ENCODE assay signal across 1 cellular context in genomic region chr16:8173111-8173644, GRCh38.
TF ChIP-seq lines count a peak whose summit lies in the region.

No MANE protein-coding gene starts in this region.

TF ChIP-seq in HepG2, 621 proteins besides CTCF, POLR2A, EP300 and RAD21 (continued from another document and continues in another):
- TF ChIP-seq, protein P1, sequence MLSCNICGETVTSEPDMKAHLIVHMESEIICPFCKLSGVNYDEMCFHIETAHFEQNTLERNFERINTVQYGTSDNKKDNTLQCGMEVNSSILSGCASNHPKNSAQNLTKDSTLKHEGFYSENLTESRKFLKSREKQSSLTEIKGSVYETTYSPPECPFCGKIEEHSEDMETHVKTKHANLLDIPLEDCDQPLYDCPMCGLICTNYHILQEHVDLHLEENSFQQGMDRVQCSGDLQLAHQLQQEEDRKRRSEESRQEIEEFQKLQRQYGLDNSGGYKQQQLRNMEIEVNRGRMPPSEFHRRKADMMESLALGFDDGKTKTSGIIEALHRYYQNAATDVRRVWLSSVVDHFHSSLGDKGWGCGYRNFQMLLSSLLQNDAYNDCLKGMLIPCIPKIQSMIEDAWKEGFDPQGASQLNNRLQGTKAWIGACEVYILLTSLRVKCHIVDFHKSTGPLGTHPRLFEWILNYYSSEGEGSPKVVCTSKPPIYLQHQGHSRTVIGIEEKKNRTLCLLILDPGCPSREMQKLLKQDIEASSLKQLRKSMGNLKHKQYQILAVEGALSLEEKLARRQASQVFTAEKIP (CRISPR knock-in tag; IDR thresholded peaks at IDR 0.05; ENCODE audit: borderline replicate concordance): no peak
- TF ChIP-seq NFE2 (CRISPR knock-in tag; IDR thresholded peaks at IDR 0.05) (peak; percentile 40; the same call in 1 of the 2 replicates), ZNF30 (CRISPR knock-in tag; IDR thresholded peaks at IDR 0.05) (no peak), ZNF766 (CRISPR knock-in tag; IDR thresholded peaks at IDR 0.05; ENCODE audit: borderline replicate concordance) (no peak), ZSCAN9 (CRISPR knock-in tag; IDR thresholded peaks at IDR 0.05; ENCODE audit: borderline replicate concordance) (no peak), ZSCAN25 (CRISPR knock-in tag; IDR thresholded peaks at IDR 0.05) (no peak), NFYC (CRISPR knock-in tag; IDR thresholded peaks at IDR 0.05) (no peak), RELA (CRISPR knock-in tag; IDR thresholded peaks at IDR 0.05) (no peak), FUBP1 (CRISPR knock-in tag; IDR thresholded peaks at IDR 0.05; ENCODE audit: borderline replicate concordance) (no peak), HDAC2 (CRISPR knock-in tag; IDR thresholded peaks at IDR 0.05) (peak; percentile 80; the same call in 1 of the 2 replicates), MXI1 (IDR thresholded peaks at IDR 0.05; ENCODE audit: borderline replicate concordance, low read depth, low read length) (peak; percentile 26; the same call in 1 of the 3 replicates), ZNF292 (CRISPR knock-in tag; IDR thresholded peaks at IDR 0.05; ENCODE audit: borderline replicate concordance, low read depth) (no peak), PCBP1 (IDR thresholded peaks at IDR 0.05; ENCODE audit: borderline replicate concordance, low read depth, low read length) (no peak), SRSF4 (IDR thresholded peaks at IDR 0.05; ENCODE audit: low read depth, low read length, poor library complexity, severe bottlenecking) (no peak), ZNF629 (CRISPR knock-in tag; conservative IDR thresholded peaks at IDR 0.05) (peak; percentile 53; the same call in 1 of the 2 replicates), FOXP1 (IDR thresholded peaks at IDR 0.05) (no peak), FOXP1 (CRISPR knock-in tag; IDR thresholded peaks at IDR 0.05) (0 out of 2 replicates have a peak, but pooled peaks have one; percentile 21), SUZ12 (IDR thresholded peaks at IDR 0.05; ENCODE audit: low read depth, low read length) (no peak), ZNF652 (CRISPR knock-in tag; IDR thresholded peaks at IDR 0.05; ENCODE audit: borderline replicate concordance, low read depth) (no peak), ZNF253 (CRISPR knock-in tag; IDR thresholded peaks at IDR 0.05; ENCODE audit: borderline replicate concordance) (no peak), SP1 (IDR thresholded peaks at IDR 0.05) (no peak), SP1 (CRISPR knock-in tag; IDR thresholded peaks at IDR 0.05) (peak; percentile 41), REXO4 (CRISPR knock-in tag; IDR thresholded peaks at IDR 0.05; ENCODE audit: borderline replicate concordance) (no peak), ZIK1 (CRISPR knock-in tag; IDR thresholded peaks at IDR 0.05; ENCODE audit: borderline replicate concordance, low read depth) (no peak), SRY (CRISPR knock-in tag; IDR thresholded peaks at IDR 0.05) (no peak), ZFAT (CRISPR knock-in tag; conservative IDR thresholded peaks at IDR 0.05) (no peak), ZNF749 (CRISPR knock-in tag; IDR thresholded peaks at IDR 0.05; ENCODE audit: borderline replicate concordance) (no peak), MIER2 (CRISPR knock-in tag; IDR thresholded peaks at IDR 0.05) (peak; percentile 87; the same call in 1 of the 2 replicates), ZNF547 (CRISPR knock-in tag; IDR thresholded peaks at IDR 0.05) (no peak), TMF1 (CRISPR knock-in tag; IDR thresholded peaks at IDR 0.05; ENCODE audit: low read depth) (no peak), PAF1 (CRISPR knock-in tag; IDR thresholded peaks at IDR 0.05) (no peak), ZBED4 (CRISPR knock-in tag; IDR thresholded peaks at IDR 0.05; ENCODE audit: borderline replicate concordance) (no peak), SNAPC2 (CRISPR knock-in tag; IDR thresholded peaks at IDR 0.05) (0 out of 2 replicates have a peak, but pooled peaks have one; percentile 12), MYC (CRISPR knock-in tag; IDR thresholded peaks at IDR 0.05; ENCODE audit: borderline replicate concordance) (no peak; the same call in 1 of the 2 replicates), ZNF546 (CRISPR knock-in tag; conservative IDR thresholded peaks at IDR 0.05) (no peak), RBM22 (optimal IDR thresholded peaks at IDR 0.05; ENCODE audit: low read length) (no peak), ZNF724P (CRISPR knock-in tag; IDR thresholded peaks at IDR 0.05; ENCODE audit: borderline replicate concordance) (no peak), KMT2B (CRISPR knock-in tag; IDR thresholded peaks at IDR 0.05) (no peak), FOXK1 (CRISPR knock-in tag; IDR thresholded peaks at IDR 0.05; ENCODE audit: borderline replicate concordance, low read depth) (peak; percentile 62; the same call in 1 of the 2 replicates), TBX3 (IDR thresholded peaks at IDR 0.05; ENCODE audit: borderline replicate concordance) (peak; percentile 64; the same call in 1 of the 2 replicates), ARID2 (CRISPR knock-in tag; IDR thresholded peaks at IDR 0.05; ENCODE audit: borderline replicate concordance) (0 out of 2 replicates have a peak, but pooled peaks have one; percentile 23), SMAD3 (CRISPR knock-in tag; IDR thresholded peaks at IDR 0.05) (peak; percentile 90), HMGXB4 (CRISPR knock-in tag; IDR thresholded peaks at IDR 0.05; ENCODE audit: borderline replicate concordance in 1 of 2, low read depth in 1 of 2) (peak; percentile 68 to 93), GTF2F1 (IDR thresholded peaks at IDR 0.05; ENCODE audit: low read length) (0 out of 2 replicates have a peak, but pooled peaks have one; percentile 21), SNRNP70 (IDR thresholded peaks at IDR 0.05; ENCODE audit: low read depth, low read length) (no peak), TRAFD1 (CRISPR knock-in tag; IDR thresholded peaks at IDR 0.05; ENCODE audit: borderline replicate concordance) (no peak), THAP11 (CRISPR knock-in tag; IDR thresholded peaks at IDR 0.05) (peak; percentile 47; the same call in 1 of the 2 replicates), ZNF577 (CRISPR knock-in tag; IDR thresholded peaks at IDR 0.05; ENCODE audit: borderline replicate concordance, low read depth) (no peak), FOXK2 (IDR thresholded peaks at IDR 0.05) (no peak), HCFC1 (IDR thresholded peaks at IDR 0.05; ENCODE audit: low read depth, low read length) (no peak), ZNF225 (CRISPR knock-in tag; IDR thresholded peaks at IDR 0.05) (no peak), ZNF878 (CRISPR knock-in tag; IDR thresholded peaks at IDR 0.05) (no peak), ZNF432 (CRISPR knock-in tag; IDR thresholded peaks at IDR 0.05; ENCODE audit: borderline replicate concordance) (no peak)
- TF ChIP-seq, protein P2, sequence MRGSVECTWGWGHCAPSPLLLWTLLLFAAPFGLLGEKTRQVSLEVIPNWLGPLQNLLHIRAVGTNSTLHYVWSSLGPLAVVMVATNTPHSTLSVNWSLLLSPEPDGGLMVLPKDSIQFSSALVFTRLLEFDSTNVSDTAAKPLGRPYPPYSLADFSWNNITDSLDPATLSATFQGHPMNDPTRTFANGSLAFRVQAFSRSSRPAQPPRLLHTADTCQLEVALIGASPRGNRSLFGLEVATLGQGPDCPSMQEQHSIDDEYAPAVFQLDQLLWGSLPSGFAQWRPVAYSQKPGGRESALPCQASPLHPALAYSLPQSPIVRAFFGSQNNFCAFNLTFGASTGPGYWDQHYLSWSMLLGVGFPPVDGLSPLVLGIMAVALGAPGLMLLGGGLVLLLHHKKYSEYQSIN (CRISPR knock-in tag; IDR thresholded peaks at IDR 0.05; ENCODE audit: borderline replicate concordance): no peak
- TF ChIP-seq, protein P3, sequence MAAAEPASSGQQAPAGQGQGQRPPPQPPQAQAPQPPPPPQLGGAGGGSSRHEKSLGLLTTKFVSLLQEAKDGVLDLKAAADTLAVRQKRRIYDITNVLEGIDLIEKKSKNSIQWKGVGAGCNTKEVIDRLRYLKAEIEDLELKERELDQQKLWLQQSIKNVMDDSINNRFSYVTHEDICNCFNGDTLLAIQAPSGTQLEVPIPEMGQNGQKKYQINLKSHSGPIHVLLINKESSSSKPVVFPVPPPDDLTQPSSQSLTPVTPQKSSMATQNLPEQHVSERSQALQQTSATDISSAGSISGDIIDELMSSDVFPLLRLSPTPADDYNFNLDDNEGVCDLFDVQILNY (CRISPR knock-in tag; conservative IDR thresholded peaks at IDR 0.05): no peak
- TF ChIP-seq, protein P4, sequence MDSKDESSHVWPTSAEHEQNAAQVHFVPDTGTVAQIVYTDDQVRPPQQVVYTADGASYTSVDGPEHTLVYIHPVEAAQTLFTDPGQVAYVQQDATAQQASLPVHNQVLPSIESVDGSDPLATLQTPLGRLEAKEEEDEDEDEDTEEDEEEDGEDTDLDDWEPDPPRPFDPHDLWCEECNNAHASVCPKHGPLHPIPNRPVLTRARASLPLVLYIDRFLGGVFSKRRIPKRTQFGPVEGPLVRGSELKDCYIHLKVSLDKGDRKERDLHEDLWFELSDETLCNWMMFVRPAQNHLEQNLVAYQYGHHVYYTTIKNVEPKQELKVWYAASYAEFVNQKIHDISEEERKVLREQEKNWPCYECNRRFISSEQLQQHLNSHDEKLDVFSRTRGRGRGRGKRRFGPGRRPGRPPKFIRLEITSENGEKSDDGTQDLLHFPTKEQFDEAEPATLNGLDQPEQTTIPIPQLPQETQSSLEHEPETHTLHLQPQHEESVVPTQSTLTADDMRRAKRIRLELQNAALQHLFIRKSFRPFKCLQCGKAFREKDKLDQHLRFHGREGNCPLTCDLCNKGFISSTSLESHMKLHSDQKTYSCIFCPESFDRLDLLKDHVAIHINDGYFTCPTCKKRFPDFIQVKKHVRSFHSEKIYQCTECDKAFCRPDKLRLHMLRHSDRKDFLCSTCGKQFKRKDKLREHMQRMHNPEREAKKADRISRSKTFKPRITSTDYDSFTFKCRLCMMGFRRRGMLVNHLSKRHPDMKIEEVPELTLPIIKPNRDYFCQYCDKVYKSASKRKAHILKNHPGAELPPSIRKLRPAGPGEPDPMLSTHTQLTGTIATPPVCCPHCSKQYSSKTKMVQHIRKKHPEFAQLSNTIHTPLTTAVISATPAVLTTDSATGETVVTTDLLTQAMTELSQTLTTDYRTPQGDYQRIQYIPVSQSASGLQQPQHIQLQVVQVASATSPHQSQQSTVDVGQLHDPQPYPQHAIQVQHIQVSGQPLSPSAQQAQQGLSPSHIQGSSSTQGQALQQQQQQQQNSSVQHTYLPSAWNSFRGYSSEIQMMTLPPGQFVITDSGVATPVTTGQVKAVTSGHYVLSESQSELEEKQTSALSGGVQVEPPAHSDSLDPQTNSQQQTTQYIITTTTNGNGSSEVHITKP (CRISPR knock-in tag; IDR thresholded peaks at IDR 0.05; ENCODE audit: low read depth): peak; percentile 48; the same call in 1 of the 2 replicates
